20 cellular contexts compared by ENCODE assay signal in genomic region chr9:126851286-126851880, GRCh38. TPM values are rescaled to one million over a fixed set of nuclear protein-coding genes. Genes with fewer than 3 reads are reported as not detected.
DNase-seq lines count a peak whose midpoint lies in the region; ATAC-seq and TF ChIP-seq lines count a peak whose summit lies in the region.
"Had no signal": no experiment of that assay in that cellular context is flagged by ENCODE, and none has a peak within 500 bp of the region (broad histone marks: within the 10 kb centered on the region; RNA-seq: fewer than 3 reads in every experiment).

No MANE protein-coding gene starts in this region.

- no peaks in the 10 kb centered on the region for H3K9me3 Mint-ChIP-seq in activated CD8-positive, alpha-beta memory T cell treated with anti-CD3 and anti-CD28 coated beads, Interleukin-2, amount 10 ng/mL, durations not matched to agents 7 days and 5 days (ENCODE audit: low read depth)
- H3K9me3 Mint-ChIP-seq: CD4-positive, alpha-beta T cell; HFFc6 had no signal

- no peak overlapping the region for H3K4me3 Mint-ChIP-seq in activated CD8-positive, alpha-beta memory T cell treated with anti-CD3 and anti-CD28 coated beads, Interleukin-2, amount 10 ng/mL, durations not matched to agents 7 days and 5 days
- H3K4me3 Mint-ChIP-seq: CD4-positive, alpha-beta T cell; HFFc6 had no signal

- H3K4me1 Mint-ChIP-seq in activated CD8-positive, alpha-beta memory T cell treated with anti-CD3 and anti-CD28 coated beads, Interleukin-2, amount 10 ng/mL, durations not matched to agents 7 days and 5 days = no peaks in the 10 kb centered on the region

- no peak for TF ChIP-seq CTCF in WERI-Rb-1 (IDR thresholded peaks at IDR 0.05; ENCODE audit: low read depth, low read length)

- H3K9me3 ChIP-seq in WERI-Rb-1 (ENCODE audit: severe bottlenecking) = no peaks in the 10 kb centered on the region
- H3K9me3 ChIP-seq: A549 had no signal

- no peaks in the 10 kb centered on the region for H3K27me3 ChIP-seq in WERI-Rb-1 (ENCODE audit: insufficient read depth, low read depth, severe bottlenecking)

- peak; percentile 15 for DNase-seq in activated CD8-positive, alpha-beta memory T cell treated with anti-CD3 and anti-CD28 coated beads, Interleukin-2, amount 10 ng/mL, durations not matched to agents 7 days and 5 days
- no peak for DNase-seq in activated CD8-positive, alpha-beta memory T cell treated with anti-CD3 and anti-CD28 coated beads, Interleukin-2, amount 50 U/mL, for 4 hours
- peak; percentile 81 for DNase-seq in WERI-Rb-1
- DNase-seq in ecto neural progenitor cell (ENCODE audit: low spot score) = peak; percentile 30
- DNase-seq in T-helper 1 cell = no peak
- no peak for DNase-seq in head of caudate nucleus
- no peak for DNase-seq in SK-N-DZ (ENCODE audit: low spot score)
- DNase-seq in cortex of kidney (lab: John Stamatoyannopoulos, UW) = no peak
- DNase-seq: AML-193; CD4-positive, alpha-beta T cell; DMS53; GDM1; GOT3; H7; HFFc6; IMR-90 had no signal

- ATAC-seq in activated CD8-positive, alpha-beta memory T cell treated with anti-CD3 and anti-CD28 coated beads, Interleukin-2, amount 10 ng/mL, durations not matched to agents 7 days and 5 days = no peak
- ATAC-seq: A549, HCT116 had no signal

- peaks cover 51% of the 10 kb centered on the region for H3K27me3 Mint-ChIP-seq in activated CD8-positive, alpha-beta memory T cell treated with anti-CD3 and anti-CD28 coated beads, Interleukin-2, amount 10 ng/mL, durations not matched to agents 7 days and 5 days

- no peak overlapping the region for H3K4me3 ChIP-seq in WERI-Rb-1 (ENCODE audit: low read depth, low read length)
- H3K4me3 ChIP-seq: A549 had no signal

- intact Hi-C loops in head of caudate nucleus (cut with DNase I) = no loop called here

- CTCF ChIA-PET in activated CD8-positive, alpha-beta memory T cell treated with anti-CD3 and anti-CD28 coated beads, Interleukin-2, amount 10 ng/mL, durations not matched to agents 7 days and 5 days (lab: Charles Lee) = interaction anchor here (0.9 to 1.4 kb wide), 2 partner anchors 12 to 21 kb away, joined by 3 to 5 read pairs; no protein-coding TSS in a partner anchor

- no peak overlapping the region for H3K27ac Mint-ChIP-seq in activated CD8-positive, alpha-beta memory T cell treated with anti-CD3 and anti-CD28 coated beads, Interleukin-2, amount 10 ng/mL, durations not matched to agents 7 days and 5 days
- H3K27ac Mint-ChIP-seq: CD4-positive, alpha-beta T cell; HFFc6 had no signal

- H3K36me3 Mint-ChIP-seq in activated CD8-positive, alpha-beta memory T cell treated with anti-CD3 and anti-CD28 coated beads, Interleukin-2, amount 10 ng/mL, durations not matched to agents 7 days and 5 days = no peaks in the 10 kb centered on the region

- H3K36me3 ChIP-seq in WERI-Rb-1 = no peaks in the 10 kb centered on the region

- H3K27ac ChIP-seq in WERI-Rb-1 = peak overlapping the region; percentile 75
- H3K27ac ChIP-seq: 22Rv1, A549, C4-2B had no signal

RNA-seq across cellular contexts. Expression of gene ZBTB34, which starts 9.1 kb away (rescaled TPM):
- total RNA-seq in activated CD8-positive, alpha-beta memory T cell treated with anti-CD3 and anti-CD28 coated beads, Interleukin-2, amount 10 ng/mL, durations not matched to agents 7 days and 5 days = 1 to 10 TPM; 7.4 to 7.5 TPM
- 8.3 and 8.8 TPM in 2 replicates for polyA plus RNA-seq in SK-N-DZ (2014; cell fraction: cytosol; rRNA removed)
- polyA plus RNA-seq in SK-N-DZ (2014; cell fraction: nucleus; rRNA removed) = 4.3 and 7.5 TPM in 2 replicates

RNA-seq across cellular contexts. Expression of gene ZBTB43, which starts 46.5 kb away (rescaled TPM):
- 10 to 100 TPM; 25.2 to 28.9 TPM for total RNA-seq in activated CD8-positive, alpha-beta memory T cell treated with anti-CD3 and anti-CD28 coated beads, Interleukin-2, amount 10 ng/mL, durations not matched to agents 7 days and 5 days
- 6.3 and 7.6 TPM in 2 replicates for polyA plus RNA-seq in SK-N-DZ (2014; cell fraction: cytosol; rRNA removed)
- polyA plus RNA-seq in SK-N-DZ (2014; cell fraction: nucleus; rRNA removed) = 2.4 and 4.3 TPM in 2 replicates

Comparison
In these comparisons a context has a peak if more than half of its experiments do, and no peak if none do; other contexts are left out.
1. DNase-seq: peak in activated CD8-positive, alpha-beta memory T cell treated with anti-CD3 and anti-CD28 coated beads, Interleukin-2, amount 10 ng/mL, durations not matched to agents 7 days and 5 days (single experiment), WERI-Rb-1 (single experiment) and ecto neural progenitor cell (single experiment); none in activated CD8-positive, alpha-beta memory T cell treated with anti-CD3 and anti-CD28 coated beads, Interleukin-2, amount 50 U/mL, for 4 hours (single experiment), T-helper 1 cell (0 of 5), head of caudate nucleus (0 of 42), SK-N-DZ (single experiment) and cortex of kidney (single experiment).